ENCODE assay signal across 8 cellular contexts in the genomic region with DNA sequence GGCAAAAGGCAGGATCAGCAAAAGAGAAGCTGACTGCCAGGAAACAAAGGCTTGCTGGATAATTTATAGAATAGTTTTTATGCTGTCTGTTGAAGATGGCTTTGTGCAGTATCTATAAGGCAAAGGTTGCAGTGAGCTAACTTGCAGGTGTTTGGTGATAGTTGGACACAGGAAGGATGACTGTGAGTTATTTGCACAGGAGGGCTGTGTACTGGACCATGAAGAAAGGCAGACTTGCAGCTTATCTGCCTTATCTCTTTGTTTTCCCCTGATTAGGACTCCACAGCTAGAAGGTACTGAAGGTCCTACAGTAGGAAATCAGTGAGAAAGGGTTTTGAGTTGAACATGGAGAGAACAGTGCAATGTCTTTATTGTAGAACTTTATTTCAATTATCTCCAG.
DNase-seq lines count a peak whose midpoint lies in the region; ATAC-seq and TF ChIP-seq lines count a peak whose summit lies in the region.

No MANE protein-coding gene starts in this region.

- no peaks in the 10 kb centered on the region for H3K27me3 ChIP-seq in parathyroid adenoma (ENCODE audit: control insufficient read depth, insufficient read depth, low read length)

- no peak for TF ChIP-seq CTCF in parathyroid adenoma (IDR thresholded peaks at IDR 0.05)

- ATAC-seq in HG03108 (IDR thresholded peaks at IDR 0.05; ENCODE audit: unreplicated experiment) (peak; percentile 67), HG03571 (IDR thresholded peaks at IDR 0.05; ENCODE audit: unreplicated experiment) (no peak)
- no peak for ATAC-seq in activated naive CD8-positive, alpha-beta T cell treated with anti-CD3 and anti-CD28 coated beads, Interleukin-2, amount 50 U/mL, for 24 hours

- H3K4me3 Mint-ChIP-seq in T-helper 1 cell treated with Interleukin-12 subunit alpha and Interleukin-12 subunit beta and Interleukin-4 antibody, amounts not matched to agents 30 μg/mL and 1 μg/mL, for 36 hours, result peak overlapping the region; percentile 81
- peak overlapping the region; percentile 74 for H3K4me3 Mint-ChIP-seq in activated naive CD8-positive, alpha-beta T cell treated with anti-CD3 and anti-CD28 coated beads, Interleukin-2, amount 50 U/mL, for 24 hours

- H3K9me3 Mint-ChIP-seq in T-helper 1 cell treated with Interleukin-12 subunit alpha and Interleukin-12 subunit beta and Interleukin-4 antibody, amounts not matched to agents 30 μg/mL and 1 μg/mL, for 36 hours, result no peaks in the 10 kb centered on the region
- H3K9me3 Mint-ChIP-seq in activated naive CD8-positive, alpha-beta T cell treated with anti-CD3 and anti-CD28 coated beads, Interleukin-2, amount 50 U/mL, for 24 hours, result no peaks in the 10 kb centered on the region

- H3K27ac ChIP-seq in parathyroid adenoma, result no peak overlapping the region

- no peak overlapping the region for H3K9ac ChIP-seq in parathyroid adenoma

- peak overlapping the region; percentile 69 for H3K4me2 ChIP-seq in parathyroid adenoma (ENCODE audit: low read length)

- no peaks in the 10 kb centered on the region for H3K36me3 ChIP-seq in parathyroid adenoma (ENCODE audit: control insufficient read depth, insufficient read depth, low read length)

- no peaks in the 10 kb centered on the region for H3K4me1 ChIP-seq in parathyroid adenoma

- H3K27ac Mint-ChIP-seq in T-helper 1 cell treated with Interleukin-12 subunit alpha and Interleukin-12 subunit beta and Interleukin-4 antibody, amounts not matched to agents 30 μg/mL and 1 μg/mL, for 36 hours, result no peak overlapping the region
- H3K27ac Mint-ChIP-seq in activated naive CD8-positive, alpha-beta T cell treated with anti-CD3 and anti-CD28 coated beads, Interleukin-2, amount 50 U/mL, for 24 hours, result no peak overlapping the region

- H3K36me3 Mint-ChIP-seq in T-helper 1 cell treated with Interleukin-12 subunit alpha and Interleukin-12 subunit beta and Interleukin-4 antibody, amounts not matched to agents 30 μg/mL and 1 μg/mL, for 36 hours (ENCODE audit: low read depth), result peaks cover 4% of the 10 kb centered on the region
- no peaks in the 10 kb centered on the region for H3K36me3 Mint-ChIP-seq in activated naive CD8-positive, alpha-beta T cell treated with anti-CD3 and anti-CD28 coated beads, Interleukin-2, amount 50 U/mL, for 24 hours (ENCODE audit: low read depth)

- H3K4me3 ChIP-seq in parathyroid adenoma (ENCODE audit: low read depth, low read length), result peak overlapping the region; percentile 34

- H2AFZ ChIP-seq in parathyroid adenoma, result no peak overlapping the region

- H3K27me3 Mint-ChIP-seq in T-helper 1 cell treated with Interleukin-12 subunit alpha and Interleukin-12 subunit beta and Interleukin-4 antibody, amounts not matched to agents 30 μg/mL and 1 μg/mL, for 36 hours (ENCODE audit: low read depth), result peaks cover 57% of the 10 kb centered on the region
- H3K27me3 Mint-ChIP-seq in activated naive CD8-positive, alpha-beta T cell treated with anti-CD3 and anti-CD28 coated beads, Interleukin-2, amount 50 U/mL, for 24 hours, result peaks cover 35% of the 10 kb centered on the region

- H3K9me3 ChIP-seq in parathyroid adenoma (ENCODE audit: control insufficient read depth, low read length), result no peaks in the 10 kb centered on the region

- no peaks in the 10 kb centered on the region for H3K79me2 ChIP-seq in parathyroid adenoma

- DNase-seq in T-helper 1 cell (no peak), hepatic stellate cell (ENCODE audit: low spot score) (no peak), activated gamma-delta T cell (lab: John Stamatoyannopoulos, UW) (no peak)
- DNase-seq in activated naive CD8-positive, alpha-beta T cell treated with anti-CD3 and anti-CD28 coated beads, Interleukin-2, amount 50 U/mL, for 24 hours, result no peak

- peaks cover 23% of the 10 kb centered on the region for H3K4me1 Mint-ChIP-seq in T-helper 1 cell treated with Interleukin-12 subunit alpha and Interleukin-12 subunit beta and Interleukin-4 antibody, amounts not matched to agents 30 μg/mL and 1 μg/mL, for 36 hours (ENCODE audit: low read depth)
- H3K4me1 Mint-ChIP-seq in activated naive CD8-positive, alpha-beta T cell treated with anti-CD3 and anti-CD28 coated beads, Interleukin-2, amount 50 U/mL, for 24 hours, result peaks cover 14% of the 10 kb centered on the region
